In the genomic region with DNA sequence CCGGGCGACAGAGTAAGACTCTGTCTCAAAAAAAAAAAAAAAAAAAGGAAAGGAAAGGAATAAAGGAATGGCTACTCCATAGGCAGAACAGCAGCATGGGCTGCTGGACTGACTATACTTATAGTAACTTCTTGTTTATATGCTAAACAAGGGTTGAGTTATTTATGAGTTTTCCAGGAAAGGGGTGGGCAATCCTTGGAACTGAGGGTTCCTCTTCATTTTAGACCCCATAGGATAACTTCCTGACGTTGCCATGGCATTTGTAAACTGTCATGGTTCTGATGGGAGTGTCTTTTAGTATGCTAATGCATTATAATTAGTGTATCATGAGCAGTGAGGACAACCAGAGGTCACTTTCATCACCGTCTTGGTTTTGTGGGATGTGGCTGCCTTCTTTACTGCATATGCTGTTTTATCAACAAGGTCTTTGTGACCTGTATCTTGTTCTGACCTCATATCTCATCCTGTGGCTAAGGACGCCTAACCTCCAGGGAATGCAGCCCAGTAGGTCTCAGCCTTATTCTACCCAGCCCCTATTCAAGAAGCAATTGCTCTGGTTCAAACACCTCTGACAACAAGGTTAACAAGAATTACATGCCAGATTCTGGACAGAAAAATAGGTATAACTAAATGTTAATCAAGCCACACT, we compare ENCODE assay signal across 17 cellular contexts.
"Had no signal": no experiment of that assay in that cellular context is flagged by ENCODE, and none has a peak within 500 bp of the region (broad histone marks: within the 10 kb centered on the region; RNA-seq: fewer than 3 reads in every experiment).

No MANE protein-coding gene starts in this region.

- H3K27me3 Mint-ChIP-seq: activated CD4-positive, alpha-beta memory T cell treated with anti-CD3 and anti-CD28 coated beads for 36 hours had no signal

- H3K36me3 ChIP-seq: colonic mucosa, prostate gland, right atrium auricular region, stomach, upper lobe of right lung had no signal

- ATAC-seq: upper lobe of right lung had no signal

- H3K27me3 ChIP-seq: colonic mucosa, right atrium auricular region, stomach, upper lobe of right lung had no signal

- H3K36me3 Mint-ChIP-seq: activated CD4-positive, alpha-beta memory T cell treated with anti-CD3 and anti-CD28 coated beads for 36 hours; brain; memory B cell had no signal

- H3K4me3 ChIP-seq: colonic mucosa, prostate gland, right atrium auricular region, skin epidermis, stomach, upper lobe of right lung had no signal

- H3K9me3 ChIP-seq: colonic mucosa, prostate gland, right atrium auricular region, stomach, upper lobe of right lung had no signal

- H3K9me3 Mint-ChIP-seq: activated CD4-positive, alpha-beta memory T cell treated with anti-CD3 and anti-CD28 coated beads for 36 hours; activated naive CD4-positive, alpha-beta T cell treated with anti-CD3 and anti-CD28 coated beads for 36 hours; nephron progenitor cell had no signal

- H3K4me1 Mint-ChIP-seq: brain, memory B cell had no signal

- H3K4me3 Mint-ChIP-seq: activated CD4-positive, alpha-beta memory T cell treated with anti-CD3 and anti-CD28 coated beads for 36 hours; activated naive CD4-positive, alpha-beta T cell treated with anti-CD3 and anti-CD28 coated beads for 36 hours; brain; memory B cell; nephron progenitor cell had no signal

- H3K27ac ChIP-seq: colonic mucosa, prostate gland, right atrium auricular region, skin epidermis, stomach, upper lobe of right lung had no signal

- H3K27ac Mint-ChIP-seq: activated CD4-positive, alpha-beta memory T cell treated with anti-CD3 and anti-CD28 coated beads for 36 hours; activated naive CD4-positive, alpha-beta T cell treated with anti-CD3 and anti-CD28 coated beads for 36 hours; brain; memory B cell; nephron progenitor cell had no signal

- DNase-seq: activated CD4-positive, alpha-beta memory T cell treated with anti-CD3 and anti-CD28 coated beads for 36 hours; activated CD4-positive, alpha-beta T cell treated with anti-CD3 and anti-CD28 coated beads for 4 hours; activated naive CD4-positive, alpha-beta T cell treated with anti-CD3 and anti-CD28 coated beads for 36 hours; activated T-cell treated with anti-CD3 and anti-CD28 coated beads, Interleukin-2, amount 50 U/mL, for 1 hour; anterior cingulate cortex; central memory CD4-positive, alpha-beta T cell; colonic mucosa; head of caudate nucleus; kidney glomerular epithelial cell; nephron progenitor cell; stomach; upper lobe of right lung had no signal

- H3K4me1 ChIP-seq: colonic mucosa, prostate gland, right atrium auricular region had no signal
